In the genomic region with DNA sequence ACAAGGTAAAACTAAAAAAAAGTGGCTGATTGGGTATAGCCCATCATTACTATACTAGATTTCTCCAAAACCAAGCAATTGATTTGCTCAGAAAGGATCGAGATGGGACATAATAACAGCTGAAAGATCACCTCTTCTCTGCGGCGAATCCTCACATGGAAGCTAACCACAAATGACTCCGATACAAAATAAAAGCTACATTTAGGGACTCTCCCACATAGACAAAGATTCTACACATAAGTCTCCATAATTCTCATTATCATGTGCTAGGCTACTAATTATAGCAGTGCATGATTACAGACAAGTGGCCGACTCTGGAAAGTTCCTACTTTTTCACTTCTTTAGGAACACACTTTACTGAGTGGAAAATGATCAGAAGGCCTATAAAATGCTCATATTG, we compare ENCODE assay signal across 24 cellular contexts.
A peak's percentile ranks its signal among the peaks of the same experiment; 100 is the strongest.
DNase-seq lines count a peak whose midpoint lies in the region; ATAC-seq lines count a peak whose summit lies in the region.
"Had no signal": no experiment of that assay in that cellular context is flagged by ENCODE, and none has a peak within 500 bp of the region (broad histone marks: within the 10 kb centered on the region; RNA-seq: fewer than 3 reads in every experiment).

No MANE protein-coding gene starts in this region.

- H3K4me3 ChIP-seq in right cardiac atrium (ENCODE audit: low read length) (no peak overlapping the region), mesenchymal stem cell (ENCODE audit: insufficient read depth in 1 of 2, low read depth in 1 of 2, low read length in 2 of 2) (no peak overlapping the region)
- H3K4me3 ChIP-seq: A549; BLaER1 treated with 17β-estradiol and CSF1 and Interleukin-3, amounts not matched to agents 10 nM and 100 nM; GM12878 had no signal

- ATAC-seq in Right ventricle myocardium superior (ENCODE audit: poor library complexity) (peak; percentile 18), right cardiac atrium (no peak), HG03565 (IDR thresholded peaks at IDR 0.05; ENCODE audit: unreplicated experiment) (no peak)
- ATAC-seq: A549; CD8-positive, alpha-beta T cell; GM12878 had no signal

- no peak overlapping the region for H2AFZ ChIP-seq in mesenchymal stem cell (ENCODE audit: low read depth, low read length)

- H3K9me3 ChIP-seq in right cardiac atrium (ENCODE audit: control insufficient read depth, low read length) (no peaks in the 10 kb centered on the region), mesenchymal stem cell (ENCODE audit: control insufficient read depth, low read length) (no peaks in the 10 kb centered on the region)
- H3K9me3 ChIP-seq: A549 had no signal

- H3K9ac ChIP-seq in mesenchymal stem cell (ENCODE audit: low read length), result no peak overlapping the region
- H3K9ac ChIP-seq: BLaER1 treated with 17β-estradiol and CSF1 and Interleukin-3, amounts not matched to agents 10 nM and 100 nM had no signal

- 76% methylated on average over 5 of the region's 5 CpGs for WGBS in right cardiac atrium
- WGBS in mesenchymal stem cell, result 98% methylated on average over 5 of the region's 5 CpGs

- no peak overlapping the region for H2BK15ac ChIP-seq in mesenchymal stem cell (ENCODE audit: low read depth, poor library complexity, severe bottlenecking)

- no peak overlapping the region for H3K14ac ChIP-seq in mesenchymal stem cell (ENCODE audit: low read length in 2 of 2)

- H3K27ac ChIP-seq in right cardiac atrium (ENCODE audit: low read length), result no peak overlapping the region
- H3K27ac ChIP-seq in mesenchymal stem cell (ENCODE audit: low read length, poor library complexity, severe bottlenecking), result no peak overlapping the region
- H3K27ac ChIP-seq: 22Rv1; A549; BLaER1 treated with 17β-estradiol and CSF1 and Interleukin-3, amounts not matched to agents 10 nM and 100 nM; C4-2B had no signal

- intact Hi-C loops in Right ventricle myocardium superior (cut with DNase I), result no loop called here
- intact Hi-C loops in right cardiac atrium (cut with DNase I), result no loop called here

- H3K23ac ChIP-seq in mesenchymal stem cell (ENCODE audit: low read length in 2 of 2), result no peak overlapping the region

- H3K4ac ChIP-seq in mesenchymal stem cell (ENCODE audit: low read depth in 1 of 2, low read length in 2 of 2), result no peak overlapping the region

- no peak overlapping the region for H2BK5ac ChIP-seq in mesenchymal stem cell (ENCODE audit: low read depth, low read length, poor library complexity, severe bottlenecking)

- H2AK5ac ChIP-seq in mesenchymal stem cell (ENCODE audit: low read length, severe bottlenecking), result no peak overlapping the region

- H3K4me1 ChIP-seq in right cardiac atrium (ENCODE audit: control insufficient read depth, insufficient read depth, low read length) (no peaks in the 10 kb centered on the region), mesenchymal stem cell (ENCODE audit: control insufficient read depth, insufficient read depth, low read depth, low read length) (no peaks in the 10 kb centered on the region)
- H3K4me1 ChIP-seq: A549; BLaER1 treated with 17β-estradiol and CSF1 and Interleukin-3, amounts not matched to agents 10 nM and 100 nM had no signal

- no peak overlapping the region for H2BK120ac ChIP-seq in mesenchymal stem cell (ENCODE audit: low read depth, low read length)

- peaks cover 0 to 10% of the 10 kb centered on the region in 2 experiments for H3K36me3 ChIP-seq in mesenchymal stem cell (ENCODE audit: control insufficient read depth in 1 of 2, insufficient read depth in 2 of 2, low read depth in 1 of 2, low read length in 2 of 2)

- peaks cover 1% of the 10 kb centered on the region for H3K79me1 ChIP-seq in mesenchymal stem cell (replicated peaks; ENCODE audit: low read length, poor library complexity, severe bottlenecking)

- no peak overlapping the region for H3K4me2 ChIP-seq in mesenchymal stem cell (ENCODE audit: low read length, poor library complexity, severe bottlenecking)
- H3K4me2 ChIP-seq: A549; BLaER1 treated with 17β-estradiol and CSF1 and Interleukin-3, amounts not matched to agents 10 nM and 100 nM had no signal

- H3K18ac ChIP-seq in mesenchymal stem cell (ENCODE audit: low read depth in 1 of 2, low read length in 2 of 2), result no peak overlapping the region

- no peaks in the 10 kb centered on the region for H3K27me3 ChIP-seq in right cardiac atrium (ENCODE audit: control insufficient read depth, insufficient read depth)
- H3K27me3 ChIP-seq in mesenchymal stem cell (ENCODE audit: control insufficient read depth in 1 of 2, insufficient read depth in 1 of 2, low read length in 2 of 2), result no peaks in the 10 kb centered on the region
- H3K27me3 ChIP-seq: BLaER1 treated with 17β-estradiol and CSF1 and Interleukin-3, amounts not matched to agents 10 nM and 100 nM had no signal

- no peak overlapping the region for H2BK12ac ChIP-seq in mesenchymal stem cell (ENCODE audit: low read length in 2 of 2)

- H4K8ac ChIP-seq in mesenchymal stem cell (ENCODE audit: low read length), result no peak overlapping the region

- DNase-seq in Right ventricle myocardium superior (no peak), right cardiac atrium (no peak), epidermal melanocyte (ENCODE audit: insufficient read length, low spot score) (peak; percentile 45), globus pallidus (ENCODE audit: low spot score) (peak; percentile 3), pons (ENCODE audit: low spot score) (peak; percentile 23), kidney glomerular epithelial cell (lab: John Stamatoyannopoulos, UW) (no peak), mesenchymal stem cell (no peak)
- DNase-seq: AML-193; CD4-positive, alpha-beta T cell; CD8-positive, alpha-beta T cell; COR-L47; DMS 273 treated with DMSO at 0.1 percent for 48 hours; DMS153; DMS53; DMS79; DND-41; EL; GDM1 had no signal

- H4K91ac ChIP-seq in mesenchymal stem cell (ENCODE audit: low read length), result no peak overlapping the region

Comparison
In these comparisons a context has a peak if more than half of its experiments do, and no peak if none do; other contexts are left out.
1. DNase-seq: peak in epidermal melanocyte (single experiment), globus pallidus (single experiment) and pons (single experiment); none in Right ventricle myocardium superior (single experiment), right cardiac atrium (0 of 3), kidney glomerular epithelial cell (single experiment) and mesenchymal stem cell (single experiment).